Comparison of ENCODE assay signal across 1 cellular context in genomic region chrY:19744381-19745378, GRCh38.
TF ChIP-seq lines count a peak whose summit lies in the region.

TSS of gene KDM5D (minus strand) at chrY:19744726. CDS start at chrY:19744534, 192 bp downstream.

TF ChIP-seq in HepG2, 621 proteins besides CTCF, POLR2A, EP300 and RAD21 (continued from another document and continues in another):
- TF ChIP-seq REST (IDR thresholded peaks at IDR 0.05; ENCODE audit: borderline replicate concordance in 1 of 2, low read depth in 1 of 2, low read length in 2 of 2) (0 out of 4 replicates have a peak, but pooled peaks of 1 of the 2 experiments have one; percentile 30), RBM22 (optimal IDR thresholded peaks at IDR 0.05; ENCODE audit: low read length) (no peak), NRL (CRISPR knock-in tag; IDR thresholded peaks at IDR 0.05; ENCODE audit: borderline replicate concordance) (no peak), ZSCAN29 (CRISPR knock-in tag; conservative IDR thresholded peaks at IDR 0.05) (no peak), ATF1 (CRISPR knock-in tag; IDR thresholded peaks at IDR 0.05) (peak; percentile 18; the same call in 1 of the 2 replicates), ADNP (CRISPR knock-in tag; IDR thresholded peaks at IDR 0.05) (no peak), ZMYM2 (CRISPR knock-in tag; IDR thresholded peaks at IDR 0.05) (no peak), UBTF (CRISPR knock-in tag; IDR thresholded peaks at IDR 0.05) (peak; percentile 36; the same call in 1 of the 2 replicates), ZMAT3 (CRISPR knock-in tag; conservative IDR thresholded peaks at IDR 0.05) (0 out of 2 replicates have a peak, but pooled peaks have one; percentile 40), ZNF24 (IDR thresholded peaks at IDR 0.05) (no peak), SRSF1 (optimal IDR thresholded peaks at IDR 0.05; ENCODE audit: low read depth, low read length) (no peak), YEATS4 (CRISPR knock-in tag; IDR thresholded peaks at IDR 0.05; ENCODE audit: borderline replicate concordance) (peak; percentile 67), FOXK2 (IDR thresholded peaks at IDR 0.05) (no peak), GMEB1 (CRISPR knock-in tag; IDR thresholded peaks at IDR 0.05; ENCODE audit: borderline replicate concordance) (no peak), ZNF574 (CRISPR knock-in tag; IDR thresholded peaks at IDR 0.05) (peak; percentile 42; the same call in 1 of the 2 replicates), BRF2 (CRISPR knock-in tag; IDR thresholded peaks at IDR 0.05) (no peak), CC2D1A (CRISPR knock-in tag; IDR thresholded peaks at IDR 0.05) (no peak), ZNF180 (CRISPR knock-in tag; IDR thresholded peaks at IDR 0.05; ENCODE audit: borderline replicate concordance, low read depth) (no peak), SAP130 (CRISPR knock-in tag; IDR thresholded peaks at IDR 0.05; ENCODE audit: low read depth) (peak; percentile 25), IRF2 (CRISPR knock-in tag; IDR thresholded peaks at IDR 0.05) (no peak), ZBTB33 (CRISPR knock-in tag; IDR thresholded peaks at IDR 0.05) (no peak), TCF7L2 (IDR thresholded peaks at IDR 0.05; ENCODE audit: low read depth, low read length) (no peak), HOXA3 (CRISPR knock-in tag; IDR thresholded peaks at IDR 0.05) (peak; percentile 71), POLR2AphosphoS5 (IDR thresholded peaks at IDR 0.05; ENCODE audit: low read depth, low read length) (peak; percentile 54), SAFB2 (CRISPR knock-in tag; IDR thresholded peaks at IDR 0.05; ENCODE audit: borderline replicate concordance, low read depth) (no peak), MNT (IDR thresholded peaks at IDR 0.05) (no peak), DMAP1 (CRISPR knock-in tag; IDR thresholded peaks at IDR 0.05) (peak; percentile 51; the same call in 1 of the 2 replicates), ASH2L (IDR thresholded peaks at IDR 0.05; ENCODE audit: insufficient read length, low read depth, low read length) (peak; percentile 98), PHF8 (CRISPR knock-in tag; IDR thresholded peaks at IDR 0.05) (peak; percentile 79), KLF16 (CRISPR knock-in tag; IDR thresholded peaks at IDR 0.05) (no peak), REXO4 (CRISPR knock-in tag; IDR thresholded peaks at IDR 0.05; ENCODE audit: borderline replicate concordance) (no peak), ZXDC (CRISPR knock-in tag; IDR thresholded peaks at IDR 0.05) (no peak), PLSCR1 (CRISPR knock-in tag; IDR thresholded peaks at IDR 0.05; ENCODE audit: borderline replicate concordance) (no peak)
